ENCODE assay signal across 16 cellular contexts in genomic region chr2:168466190-168466737, GRCh38. TPM values are rescaled to one million over a fixed set of nuclear protein-coding genes. Genes with fewer than 3 reads are reported as not detected.
DNase-seq lines count a peak whose midpoint lies in the region; ATAC-seq, FAIRE-seq and TF ChIP-seq lines count a peak whose summit lies in the region.
"Had no signal": no experiment of that assay in that cellular context is flagged by ENCODE, and none has a peak within 500 bp of the region (broad histone marks: within the 10 kb centered on the region; RNA-seq: fewer than 3 reads in every experiment).

No MANE protein-coding gene starts in this region.

- H3K4me1 Mint-ChIP-seq in CD4-positive, alpha-beta T cell (ENCODE audit: low read depth), result peaks cover 78% of the 10 kb centered on the region
- peaks cover 71% of the 10 kb centered on the region for H3K4me1 Mint-ChIP-seq in activated naive CD8-positive, alpha-beta T cell treated with anti-CD3 and anti-CD28 coated beads for 36 hours
- peaks cover 40 to 88% (median 78%) of the 10 kb centered on the region in 4 donors for H3K4me1 Mint-ChIP-seq in naive thymus-derived CD8-positive, alpha-beta T cell

- no peaks in the 10 kb centered on the region for H3K27me3 Mint-ChIP-seq in CD4-positive, alpha-beta T cell
- no peaks in the 10 kb centered on the region for H3K27me3 Mint-ChIP-seq in activated naive CD8-positive, alpha-beta T cell treated with anti-CD3 and anti-CD28 coated beads for 36 hours
- H3K27me3 Mint-ChIP-seq in naive thymus-derived CD8-positive, alpha-beta T cell, result no peaks in the 10 kb centered on the region

- CTCF ChIA-PET in CD4-positive, alpha-beta T cell (lab: Charles Lee), result no interaction called here

- no peaks in the 10 kb centered on the region for H3K36me3 Mint-ChIP-seq in CD4-positive, alpha-beta T cell (ENCODE audit: low read depth)
- peaks cover 21% of the 10 kb centered on the region for H3K36me3 Mint-ChIP-seq in activated naive CD8-positive, alpha-beta T cell treated with anti-CD3 and anti-CD28 coated beads for 36 hours
- H3K36me3 Mint-ChIP-seq in naive thymus-derived CD8-positive, alpha-beta T cell, result no peaks in the 10 kb centered on the region
- H3K36me3 Mint-ChIP-seq: WTC11 had no signal

- no peak overlapping the region for H3K27ac ChIP-seq in CD4-positive, alpha-beta T cell (ENCODE audit: low read depth, low read length)
- H3K27ac ChIP-seq: gastrocnemius medialis, RWPE1 had no signal

- TF ChIP-seq POLR2A in H54 (IDR thresholded peaks at IDR 0.05; ENCODE audit: low read depth, low read length), result no peak

- peak overlapping the region; percentile 16 for H3K27ac Mint-ChIP-seq in CD4-positive, alpha-beta T cell
- peak overlapping the region; percentile 69 for H3K27ac Mint-ChIP-seq in activated naive CD8-positive, alpha-beta T cell treated with anti-CD3 and anti-CD28 coated beads for 36 hours
- H3K27ac Mint-ChIP-seq in naive thymus-derived CD8-positive, alpha-beta T cell, result peak overlapping the region; percentile 9 to 82 (median 72)
- H3K27ac Mint-ChIP-seq: WTC11 had no signal

- no peak for DNase-seq in CD4-positive, alpha-beta T cell
- DNase-seq in H54 (ENCODE audit: insufficient read length, low spot score) (no peak), EL (no peak), urothelium cell line (ENCODE audit: low spot score) (no peak)
- no peak for DNase-seq in activated naive CD8-positive, alpha-beta T cell treated with anti-CD3 and anti-CD28 coated beads for 36 hours
- DNase-seq in naive thymus-derived CD8-positive, alpha-beta T cell, result no peak
- DNase-seq: activated naive CD4-positive, alpha-beta T cell treated with Interleukin-2 at 50 U/mL for 16 hours; dermis blood vessel endothelial cell; DND-41; gastrocnemius medialis; IMR-90; mammary epithelial cell had no signal

- no peaks in the 10 kb centered on the region for H3K9me3 ChIP-seq in CD4-positive, alpha-beta T cell (ENCODE audit: control insufficient read depth, low read length)
- H3K9me3 ChIP-seq: gastrocnemius medialis had no signal

- FAIRE-seq in H54 (lab: Jason Lieb, UNC), result peak; percentile 60
- no peak for FAIRE-seq in urothelium cell line (lab: Jason Lieb, UNC)

- intact Hi-C loops in CD4-positive, alpha-beta T cell (cut with DNase I, micrococcal nuclease), result no loop called here

- H3K4me3 Mint-ChIP-seq in CD4-positive, alpha-beta T cell, result peak overlapping the region; percentile 8
- H3K4me3 Mint-ChIP-seq in activated naive CD8-positive, alpha-beta T cell treated with anti-CD3 and anti-CD28 coated beads for 36 hours, result peak overlapping the region; percentile 46
- peak overlapping the region; percentile 23 to 79 (median 66) for H3K4me3 Mint-ChIP-seq in naive thymus-derived CD8-positive, alpha-beta T cell
- H3K4me3 Mint-ChIP-seq: WTC11 had no signal

- TF ChIP-seq CTCF in CD4-positive, alpha-beta T cell (IDR thresholded peaks at IDR 0.05), result no peak

- POLR2A ChIA-PET in CD4-positive, alpha-beta T cell (lab: Charles Lee), result interaction anchor here (0.7 to 1.2 kb wide), 3 partner anchors 10 to 24 kb away, joined by 3 read pairs; no protein-coding TSS in a partner anchor
- POLR2A ChIA-PET in naive thymus-derived CD8-positive, alpha-beta T cell (lab: Charles Lee), result interaction anchor here (1.7 kb wide), 1 partner anchor 8 kb away, joined by 5 read pairs; no protein-coding TSS in a partner anchor

- no peak for ATAC-seq in CD4-positive, alpha-beta T cell (ENCODE audit: poor library complexity)
- no peak for ATAC-seq in naive thymus-derived CD8-positive, alpha-beta T cell
- ATAC-seq in GM21528 (IDR thresholded peaks at IDR 0.05; ENCODE audit: low FRiP score, unreplicated experiment), result no peak
- ATAC-seq in HG03354 (IDR thresholded peaks at IDR 0.05; ENCODE audit: poor library complexity, severe bottlenecking, unreplicated experiment), result no peak
- ATAC-seq: gastrocnemius medialis, WTC11 had no signal

- no peaks in the 10 kb centered on the region for H3K27me3 ChIP-seq in CD4-positive, alpha-beta T cell (ENCODE audit: control insufficient read depth, insufficient read depth, low read length)
- H3K27me3 ChIP-seq: gastrocnemius medialis had no signal

- H3K9me3 Mint-ChIP-seq in CD4-positive, alpha-beta T cell, result no peaks in the 10 kb centered on the region
- H3K9me3 Mint-ChIP-seq in activated naive CD8-positive, alpha-beta T cell treated with anti-CD3 and anti-CD28 coated beads for 36 hours, result no peaks in the 10 kb centered on the region
- H3K9me3 Mint-ChIP-seq in naive thymus-derived CD8-positive, alpha-beta T cell, result no peaks in the 10 kb centered on the region
- H3K9me3 Mint-ChIP-seq: WTC11 had no signal

RNA-seq across cellular contexts. Expression of gene CERS6, which starts 10.2 kb away (rescaled TPM):
- total RNA-seq in CD4-positive, alpha-beta T cell, result 10 to 100 TPM; 16.9 to 17.9 TPM
- total RNA-seq in activated naive CD8-positive, alpha-beta T cell treated with anti-CD3 and anti-CD28 coated beads for 36 hours, result 10 to 100 TPM; 20.6 to 21.3 TPM
- total RNA-seq in naive thymus-derived CD8-positive, alpha-beta T cell, result 10 to 100 TPM; 28.9 to 29.3 TPM
- polyA plus RNA-seq in naive thymus-derived CD8-positive, alpha-beta T cell, result 10 to 100 TPM in 2 of 3 donors, 1 to 10 TPM in 1; 9.5 to 17.4 (median 10.8) TPM

Comparison
In these comparisons a context has a peak if more than half of its experiments do, and no peak if none do; other contexts are left out.
1. H3K27ac Mint-ChIP-seq: peak in every context shown above with its lines; median percentile 72 in naive thymus-derived CD8-positive, alpha-beta T cell; 69 in activated naive CD8-positive, alpha-beta T cell treated with anti-CD3 and anti-CD28 coated beads for 36 hours; 16 in CD4-positive, alpha-beta T cell.
2. H3K4me3 Mint-ChIP-seq: peak in every context shown above with its lines; median percentile 66 in naive thymus-derived CD8-positive, alpha-beta T cell; 46 in activated naive CD8-positive, alpha-beta T cell treated with anti-CD3 and anti-CD28 coated beads for 36 hours; 8 in CD4-positive, alpha-beta T cell.